In the genomic region with DNA sequence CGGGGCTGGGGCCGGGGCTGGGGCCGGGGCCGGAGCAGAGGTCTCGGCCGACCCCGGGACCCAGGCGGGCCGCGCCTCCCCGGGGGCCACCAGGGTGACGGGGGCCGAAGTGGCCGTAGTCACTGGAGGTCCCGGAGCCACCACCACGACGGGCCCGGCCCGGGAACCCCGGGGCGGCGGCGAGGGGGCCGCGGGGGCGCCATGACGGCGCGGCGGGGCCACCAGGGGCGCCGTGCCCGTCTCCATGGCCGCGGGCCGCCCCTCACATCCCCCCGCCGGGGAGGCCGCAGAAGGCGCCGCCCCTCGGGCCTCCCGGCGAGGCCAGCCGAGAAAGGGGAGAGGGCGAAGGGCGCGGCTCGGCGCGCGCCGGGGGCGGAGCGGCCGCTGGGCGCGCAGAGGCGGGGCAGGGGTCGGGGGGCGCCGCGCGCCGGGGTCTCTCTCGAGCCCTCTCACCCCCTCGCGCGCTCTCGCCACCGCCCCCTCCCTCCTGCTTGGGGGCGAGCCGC, we compare ENCODE assay signal across 8 cellular contexts. TPM values are rescaled to one million over a fixed set of nuclear protein-coding genes. Genes with fewer than 3 reads are reported as not detected.
DNase-seq lines count a peak whose midpoint lies in the region; ATAC-seq and TF ChIP-seq lines count a peak whose summit lies in the region.

No MANE protein-coding gene starts in this region.

- peak overlapping the region; percentile 92 for H3K4me3 ChIP-seq in GM12865 (ENCODE audit: low read depth, low read length)
- peak overlapping the region; percentile 93 for H3K4me3 ChIP-seq in thoracic aorta

- peaks cover 17% of the 10 kb centered on the region for H3K36me3 Mint-ChIP-seq in HFFc6 (ENCODE audit: low read depth)
- H3K36me3 Mint-ChIP-seq in activated CD4-positive, alpha-beta memory T cell treated with anti-CD3 and anti-CD28 coated beads for 36 hours, result peaks cover 29% of the 10 kb centered on the region
- H3K36me3 Mint-ChIP-seq in immature natural killer cell, result peaks cover 0 to 9% (median 0%) of the 10 kb centered on the region in 3 donors

- H3K9me3 ChIP-seq in thoracic aorta, result no peaks in the 10 kb centered on the region

- H3K27ac ChIP-seq in thoracic aorta, result peak overlapping the region; percentile 32 to 62

- H3K4me3 Mint-ChIP-seq in HFFc6, result peak overlapping the region; percentile 89
- H3K4me3 Mint-ChIP-seq in activated CD4-positive, alpha-beta memory T cell treated with anti-CD3 and anti-CD28 coated beads for 36 hours, result peak overlapping the region; percentile 91
- peak overlapping the region; percentile 82 to 91 (median 84) for H3K4me3 Mint-ChIP-seq in immature natural killer cell

- ATAC-seq in thoracic aorta (ENCODE audit: insufficient number of reproducible peaks, low FRiP score, low read depth), result no peak

- peak overlapping the region; percentile 72 for H3K27ac Mint-ChIP-seq in HFFc6
- peak overlapping the region; percentile 85 for H3K27ac Mint-ChIP-seq in activated CD4-positive, alpha-beta memory T cell treated with anti-CD3 and anti-CD28 coated beads for 36 hours
- peak overlapping the region in 2 of 6 donors; percentile 76 to 91 for H3K27ac Mint-ChIP-seq in immature natural killer cell

- H3K4me1 Mint-ChIP-seq in HFFc6 (ENCODE audit: low read depth) (peaks cover 39% of the 10 kb centered on the region), immature natural killer cell (peaks cover 48 to 54% of the 10 kb centered on the region in 2 donors)
- peaks cover 40% of the 10 kb centered on the region for H3K4me1 Mint-ChIP-seq in activated CD4-positive, alpha-beta memory T cell treated with anti-CD3 and anti-CD28 coated beads for 36 hours (ENCODE audit: low read depth)

- H3K4me1 ChIP-seq in thoracic aorta (ENCODE audit: control insufficient read depth in 1 of 2, low read depth in 2 of 2), result peaks cover 24 to 25% of the 10 kb centered on the region in 2 donors

- H3K27me3 Mint-ChIP-seq in HFFc6 (ENCODE audit: insufficient read depth), result peaks cover 9% of the 10 kb centered on the region; the same call in 1 of the 2 replicates
- peaks cover 3% of the 10 kb centered on the region for H3K27me3 Mint-ChIP-seq in activated CD4-positive, alpha-beta memory T cell treated with anti-CD3 and anti-CD28 coated beads for 36 hours
- H3K27me3 Mint-ChIP-seq in immature natural killer cell (ENCODE audit: low read depth in 3 of 3), result peaks cover 3 to 10% (median 4%) of the 10 kb centered on the region in 3 donors

- POLR2A ChIA-PET in activated CD4-positive, alpha-beta memory T cell treated with anti-CD3 and anti-CD28 coated beads for 36 hours (lab: Charles Lee), result interaction anchor here (1.3 to 3.5 kb wide), 3 partner anchors 12 to 37 kb away, joined by 4 to 16 read pairs (median 7); a partner anchor contains a TSS

- TF ChIP-seq CTCF in GM12865 (IDR thresholded peaks at IDR 0.05; ENCODE audit: insufficient read depth, low read depth, low read length, missing control alignments), result no peak
- TF ChIP-seq CTCF in HFFc6 (IDR thresholded peaks at IDR 0.05), result peak; percentile 33; the same call in 1 of the 2 replicates
- TF ChIP-seq CTCF in thoracic aorta (IDR thresholded peaks at IDR 0.05), result no peak

- H3K9me3 Mint-ChIP-seq in HFFc6 (no peaks in the 10 kb centered on the region), immature natural killer cell (no peaks in the 10 kb centered on the region)
- no peaks in the 10 kb centered on the region for H3K9me3 Mint-ChIP-seq in activated CD4-positive, alpha-beta memory T cell treated with anti-CD3 and anti-CD28 coated beads for 36 hours

- H3K36me3 ChIP-seq in thoracic aorta, result peaks cover 5% of the 10 kb centered on the region

- CTCF ChIA-PET in activated CD4-positive, alpha-beta memory T cell treated with anti-CD3 and anti-CD28 coated beads for 36 hours (lab: Charles Lee), result interaction anchor here (1.3 to 3.4 kb wide), 5 partner anchors 13 to 184 kb away, joined by 5 to 25 read pairs (median 11); a partner anchor contains a TSS

- DNase-seq in GM12865 (ENCODE audit: low read depth), result no peak
- DNase-seq in HFFc6, result no peak
- no peak for DNase-seq in activated CD4-positive, alpha-beta memory T cell treated with anti-CD3 and anti-CD28 coated beads for 36 hours
- DNase-seq in immature natural killer cell, result no peak
- no peak for DNase-seq in thoracic aorta (ENCODE audit: low spot score)
- no peak for DNase-seq in SW480 (ENCODE audit: low spot score)
- no peak for DNase-seq in SIG-M5 treated with dmso at 0.1 percent for 504 hours (lab: John Stamatoyannopoulos, UW; ENCODE audit: unreplicated experiment)
- no peak for DNase-seq in AML-193 (lab: John Stamatoyannopoulos, UW)

- intact Hi-C loops in activated CD4-positive, alpha-beta memory T cell treated with anti-CD3 and anti-CD28 coated beads for 36 hours (cut with micrococcal nuclease), result loop anchor here (1.0 to 10.0 kb wide), 8 partner anchors 8 to 555 kb away; a partner anchor contains a TSS

- H3K27me3 ChIP-seq in thoracic aorta (replicated peaks; ENCODE audit: insufficient read depth), result no peaks in the 10 kb centered on the region

RNA-seq across cellular contexts. Expression of a gene that starts 0.3 kb away (rescaled TPM):
- 10 to 100 TPM; 44.6 to 51.6 (median 46.3) TPM for total RNA-seq in HFFc6 (2021; fragmentation: NEBNext Ultra II Directional; extraction: Animal tissue kit (Norgen Biotek cat#: 25700))
- 10 to 100 TPM; 54.7 to 54.8 TPM for total RNA-seq in activated CD4-positive, alpha-beta memory T cell treated with anti-CD3 and anti-CD28 coated beads for 36 hours
- polyA plus RNA-seq in immature natural killer cell, result 10 to 100 TPM in 2 of 3 donors, 1 to 10 TPM in 1; 9.5 to 18.5 (median 10.1) TPM
- total RNA-seq in thoracic aorta, result 10 to 100 TPM; 34.5 TPM

RNA-seq across cellular contexts. Expression of a gene that starts 4.6 kb away (rescaled TPM):
- 1 to 10 TPM in 1 of 6 experiments, under 1 TPM in 2, not detected in 3; 0.77 to 1.2 (median 0.82) TPM for total RNA-seq in HFFc6 (2021; fragmentation: NEBNext Ultra II Directional; extraction: Animal tissue kit (Norgen Biotek cat#: 25700))
- 1 to 10 TPM in 1 of 2 experiments, under 1 TPM in 1; 0.83 to 1.6 TPM for total RNA-seq in activated CD4-positive, alpha-beta memory T cell treated with anti-CD3 and anti-CD28 coated beads for 36 hours
- 10 to 100 TPM; 10.9 to 22.2 (median 18.7) TPM for polyA plus RNA-seq in immature natural killer cell
- total RNA-seq in thoracic aorta, result under 1 TPM in 1 of 2 donors, not detected in 1; 0.81 TPM

RNA-seq across cellular contexts. Expression of a gene that starts 12.4 kb away (rescaled TPM):
- total RNA-seq in HFFc6 (2021; fragmentation: NEBNext Ultra II Directional; extraction: Animal tissue kit (Norgen Biotek cat#: 25700)), result 1 to 10 TPM; 1.5 to 2.8 (median 1.8) TPM
- 100 to 1,000 TPM; 199 to 202 TPM for total RNA-seq in activated CD4-positive, alpha-beta memory T cell treated with anti-CD3 and anti-CD28 coated beads for 36 hours
- polyA plus RNA-seq in immature natural killer cell, result 100 to 1,000 TPM; 155 to 213 (median 161) TPM
- total RNA-seq in thoracic aorta, result 1 to 10 TPM; 3.0 to 4.2 TPM

RNA-seq across cellular contexts. Expression of a gene that starts 14.9 kb away (rescaled TPM):
- 10 to 100 TPM; 76.2 to 91.0 (median 80.4) TPM for total RNA-seq in HFFc6 (2021; fragmentation: NEBNext Ultra II Directional; extraction: Animal tissue kit (Norgen Biotek cat#: 25700))
- 10 to 100 TPM; 60.7 to 61.4 TPM for total RNA-seq in activated CD4-positive, alpha-beta memory T cell treated with anti-CD3 and anti-CD28 coated beads for 36 hours
- polyA plus RNA-seq in immature natural killer cell, result 10 to 100 TPM; 39.9 to 54.3 (median 42.9) TPM
- 10 to 100 TPM; 31.4 to 52.0 TPM for total RNA-seq in thoracic aorta

RNA-seq across cellular contexts. Expression of a gene that starts 25.2 kb away (rescaled TPM):
- 1 to 10 TPM; 5.3 to 7.9 (median 6.1) TPM for total RNA-seq in HFFc6 (2021; fragmentation: NEBNext Ultra II Directional; extraction: Animal tissue kit (Norgen Biotek cat#: 25700))
- 10 to 100 TPM; 13.1 to 13.6 TPM for total RNA-seq in activated CD4-positive, alpha-beta memory T cell treated with anti-CD3 and anti-CD28 coated beads for 36 hours
- 1 to 10 TPM; 4.2 to 9.3 (median 5.7) TPM for polyA plus RNA-seq in immature natural killer cell
- total RNA-seq in thoracic aorta, result 10 to 100 TPM; 10.9 to 11.1 TPM

Comparison
In these comparisons a context has a peak if more than half of its experiments do, and no peak if none do; other contexts are left out.
1. RNA of a gene that starts 12.4 kb away (total RNA-seq): 199 to 202 TPM in activated CD4-positive, alpha-beta memory T cell treated with anti-CD3 and anti-CD28 coated beads for 36 hours; 3.0 to 4.2 TPM in thoracic aorta and 1.5 to 2.8 TPM in HFFc6; every median in the first group is over 10 times any median in the second.
2. Peak in every context shown above with its lines, with median percentiles within 50 percentile points of each other: H3K4me3 Mint-ChIP-seq.